18 cellular contexts compared by ENCODE assay signal in genomic region chr14:99881011-99881410, GRCh38.
DNase-seq lines count a peak whose midpoint lies in the region; ATAC-seq, FAIRE-seq and TF ChIP-seq lines count a peak whose summit lies in the region.
"Had no signal": no experiment of that assay in that cellular context is flagged by ENCODE, and none has a peak within 500 bp of the region (broad histone marks: within the 10 kb centered on the region; RNA-seq: fewer than 3 reads in every experiment).

No MANE protein-coding gene starts in this region.

- TF ChIP-seq POLR2A in HepG2 (IDR thresholded peaks at IDR 0.05; ENCODE audit: insufficient read depth in 1 of 2, low read depth in 2 of 2, low read length in 2 of 2) (no peak), right lobe of liver (IDR thresholded peaks at IDR 0.05) (no peak)

- no peak overlapping the region for H3K9ac ChIP-seq in HepG2 (ENCODE audit: insufficient read depth, low read depth, low read length)

- DNase-seq in HepG2 (ENCODE audit: low spot score) (no peak), right lobe of liver (no peak), fibroblast of mammary gland (ENCODE audit: low read depth) (peak; percentile 68), nucleus accumbens (lab: John Stamatoyannopoulos, UW) (peak in 30 of 56 donors; percentile 10 to 70 (median 36)), aorta (no peak), tibial artery (no peak), activated gamma-delta T cell (lab: John Stamatoyannopoulos, UW) (no peak)
- DNase-seq: activated effector memory CD4-positive, alpha-beta T cell treated with Interleukin-2 at 50 U/mL for 16 hours; CD4-positive, alpha-beta memory T cell; cortex of kidney; NCI-H1417 treated with DMSO at 0.1 percent for 48 hours; ovary; stimulated activated CD4-positive, alpha-beta T cell treated with anti-CD3 and anti-CD28 coated beads, Interleukin-12 subunit alpha, Interleukin-12 subunit beta, amount 100 ng/mL, for 4 hours; stimulated activated naive B cell treated with anti-CD40 and anti-IgM and Interleukin-4, amounts not matched to agents 10 μg/mL and 1 μg/mL and 100 μg/mL, for 72 hours had no signal

- H3K9me3 ChIP-seq in HepG2 (ENCODE audit: low read length) (no peaks in the 10 kb centered on the region), right lobe of liver (no peaks in the 10 kb centered on the region), aorta (ENCODE audit: control insufficient read depth, low read length) (no peaks in the 10 kb centered on the region), tibial artery (no peaks in the 10 kb centered on the region)
- H3K9me3 ChIP-seq: ovary had no signal

- TF ChIP-seq EP300 in HepG2 (IDR thresholded peaks at IDR 0.05; ENCODE audit: low read depth in 2 of 2, low read length in 2 of 2): no peak
- TF ChIP-seq EP300 in HepG2 (CRISPR knock-in tag; IDR thresholded peaks at IDR 0.05; ENCODE audit: borderline replicate concordance): no peak

- no peaks in the 10 kb centered on the region for H3K4me1 ChIP-seq in HepG2 (ENCODE audit: insufficient read depth, low read length)
- H3K4me1 ChIP-seq in right lobe of liver: no peaks in the 10 kb centered on the region
- H3K4me1 ChIP-seq in aorta (ENCODE audit: control insufficient read depth in 1 of 2, insufficient read depth in 2 of 2, low read length in 2 of 2): no peaks in the 10 kb centered on the region
- peaks cover 0 to 23% (median 9%) of the 10 kb centered on the region in 4 donors for H3K4me1 ChIP-seq in tibial artery

- CTCF ChIA-PET in HepG2 (lab: Yijun Ruan, JAX; ENCODE audit: low intra/inter-chr PET ratio, low total read pairs): no interaction called here

- FAIRE-seq in HepG2 (lab: Jason Lieb, UNC): no peak
- FAIRE-seq: A204.1, urothelium cell line had no signal

- ATAC-seq in HepG2: no peak
- no peak for ATAC-seq in right lobe of liver
- peak; percentile 50 for ATAC-seq in aorta (ENCODE audit: low FRiP score)
- no peak for ATAC-seq in HG02798 (IDR thresholded peaks at IDR 0.05; ENCODE audit: poor library complexity, unreplicated experiment)
- ATAC-seq: stimulated activated naive B cell treated with anti-CD40 and anti-IgM and Interleukin-4, amounts not matched to agents 10 μg/mL and 1 μg/mL and 100 μg/mL, for 72 hours; WTC11 had no signal

- POLR2A ChIA-PET in HepG2 (lab: Yijun Ruan, JAX): no interaction called here

- no peak for TF ChIP-seq RAD21 in HepG2 (CRISPR knock-in tag; IDR thresholded peaks at IDR 0.05)

- H3K36me3 ChIP-seq in HepG2 (replicated peaks in 1 of 2; ENCODE audit: control insufficient read depth in 1 of 2, insufficient read depth in 2 of 2, low read length in 2 of 2): no peaks in the 10 kb centered on the region
- H3K36me3 ChIP-seq in right lobe of liver: no peaks in the 10 kb centered on the region
- H3K36me3 ChIP-seq in aorta (ENCODE audit: control insufficient read depth in 1 of 2, insufficient read depth in 2 of 2, low read length in 1 of 2): peaks cover 0 to 4% of the 10 kb centered on the region in 2 donors
- H3K36me3 ChIP-seq in tibial artery: no peaks in the 10 kb centered on the region
- H3K36me3 ChIP-seq: ovary had no signal

- H3K79me2 ChIP-seq in HepG2 (ENCODE audit: insufficient read depth, low read length): no peaks in the 10 kb centered on the region

- H3K4me2 ChIP-seq in HepG2 (ENCODE audit: low read depth, low read length): no peak overlapping the region

- WGBS in HepG2 (ENCODE audit: low lambda C conversion rate): 84% methylated on average over 11 of the region's 11 CpGs
- 74% methylated on average over 8 of the region's 11 CpGs for WGBS in right lobe of liver (ENCODE audit: insufficient coverage, low coverage, low lambda C conversion rate, missing lambda C conversion rate)
- 94% methylated on average over 11 of the region's 11 CpGs for WGBS in aorta, 2 donors

- H2AFZ ChIP-seq in HepG2 (ENCODE audit: low read length): no peak overlapping the region

- no peaks in the 10 kb centered on the region for H4K20me1 ChIP-seq in HepG2 (ENCODE audit: insufficient read depth, low read length)

- in situ Hi-C loops in HepG2 (cut with HindIII; ENCODE audit: extremely low pct_ligation_motif_present, low pct_unique_long_range_greater_than_20kb): loop anchor here (10.0 kb wide), 1 partner anchor 356 kb away; no protein-coding TSS in a partner anchor

- H3K27ac ChIP-seq in HepG2 (ENCODE audit: extremely low read length, insufficient read depth, low read length): no peak overlapping the region
- no peak overlapping the region for H3K27ac ChIP-seq in right lobe of liver
- H3K27ac ChIP-seq in aorta (ENCODE audit: low read depth in 1 of 2, low read length in 2 of 2): no peak overlapping the region
- H3K27ac ChIP-seq in tibial artery: no peak overlapping the region
- H3K27ac ChIP-seq: ovary had no signal

- no TSS peak for BruUV-seq in HepG2 (replicated peaks; lab: Mats Ljungman, UMichigan)

- TF ChIP-seq CTCF in HepG2 (CRISPR knock-in tag; IDR thresholded peaks at IDR 0.05): no peak
- no peak for TF ChIP-seq CTCF in right lobe of liver (IDR thresholded peaks at IDR 0.05)
- no peak for TF ChIP-seq CTCF in fibroblast of mammary gland (conservative IDR thresholded peaks at IDR 0.05; ENCODE audit: control insufficient read depth, insufficient read depth, low read depth, low read length)
- TF ChIP-seq CTCF in tibial artery (IDR thresholded peaks at IDR 0.05): no peak

- no peak overlapping the region for H3K4me3 ChIP-seq in HepG2 (replicated peaks in 1 of 3; ENCODE audit: insufficient read depth in 1 of 3, low read depth in 2 of 3, low read length in 3 of 3)
- H3K4me3 ChIP-seq in right lobe of liver: no peak overlapping the region
- H3K4me3 ChIP-seq in fibroblast of mammary gland (ENCODE audit: control insufficient read depth, low read depth, low read length): no peak overlapping the region
- H3K4me3 ChIP-seq in aorta (ENCODE audit: low read length in 2 of 2): no peak overlapping the region
- no peak overlapping the region for H3K4me3 ChIP-seq in tibial artery
- H3K4me3 ChIP-seq: ovary had no signal

- intact Hi-C loops in HepG2 (cut with micrococcal nuclease; ENCODE audit: unreplicated experiment): no loop called here
- intact Hi-C loops in right lobe of liver (cut with DNase I): loop anchor here (5.0 kb wide), 2 partner anchors 149 to 154 kb away; no protein-coding TSS in a partner anchor
- intact Hi-C loops in aorta (cut with DNase I): loop anchor here in 1 of 2 donors (5.0 kb wide), 1 partner anchor 89 kb away; the partner anchor contains the start of gene EML1
- intact Hi-C loops in tibial artery (cut with DNase I; ENCODE audit: low total_unique reads): no loop called here

- H3K27me3 ChIP-seq in HepG2 (ENCODE audit: control insufficient read depth in 1 of 2, insufficient read depth in 2 of 2, low read length in 2 of 2): no peaks in the 10 kb centered on the region; a peak in 1 of 5 replicates
- no peaks in the 10 kb centered on the region for H3K27me3 ChIP-seq in right lobe of liver
- H3K27me3 ChIP-seq in aorta (ENCODE audit: control insufficient read depth in 1 of 2, insufficient read depth in 2 of 2, low read length in 1 of 2): no peaks in the 10 kb centered on the region
- H3K27me3 ChIP-seq in tibial artery: no peaks in the 10 kb centered on the region
- H3K27me3 ChIP-seq: ovary had no signal

TF ChIP-seq in HepG2, 621 proteins besides CTCF, POLR2A, EP300 and RAD21:
- peak; percentile 58; the same call in 1 of the 2 replicates for TF ChIP-seq ATF7 (IDR thresholded peaks at IDR 0.05)
- no peak for TF ChIP-seq ATF7 (CRISPR knock-in tag; IDR thresholded peaks at IDR 0.05)
- no peak for TF ChIP-seq IKZF4 (CRISPR knock-in tag; IDR thresholded peaks at IDR 0.05; ENCODE audit: borderline replicate concordance, low read depth, not compliant biosample characterization)
- TF ChIP-seq SOX6 (IDR thresholded peaks at IDR 0.05): no peak
- no peak for TF ChIP-seq SOX6 (CRISPR knock-in tag; IDR thresholded peaks at IDR 0.05)
- peak; percentile 90 for TF ChIP-seq CREB1 (IDR thresholded peaks at IDR 0.05)
- no peak for TF ChIP-seq CREB1 (CRISPR knock-in tag; IDR thresholded peaks at IDR 0.05)
- no peak for TF ChIP-seq ZNF782 (CRISPR knock-in tag; IDR thresholded peaks at IDR 0.05; ENCODE audit: borderline replicate concordance)
- TF ChIP-seq ZC3H4 (CRISPR knock-in tag; IDR thresholded peaks at IDR 0.05; ENCODE audit: borderline replicate concordance): no peak

Comparison
In these comparisons a context has a peak if more than half of its experiments do, and no peak if none do; other contexts are left out.
1. intact Hi-C loops: an anchor here in right lobe of liver (5.0 kb wide); none called in HepG2 and tibial artery.
2. DNase-seq: peak in fibroblast of mammary gland (single experiment) and nucleus accumbens (30 of 56); none in HepG2 (single experiment), right lobe of liver (0 of 3), aorta (0 of 2), tibial artery (0 of 2) and activated gamma-delta T cell (single experiment).